In the genomic region with DNA sequence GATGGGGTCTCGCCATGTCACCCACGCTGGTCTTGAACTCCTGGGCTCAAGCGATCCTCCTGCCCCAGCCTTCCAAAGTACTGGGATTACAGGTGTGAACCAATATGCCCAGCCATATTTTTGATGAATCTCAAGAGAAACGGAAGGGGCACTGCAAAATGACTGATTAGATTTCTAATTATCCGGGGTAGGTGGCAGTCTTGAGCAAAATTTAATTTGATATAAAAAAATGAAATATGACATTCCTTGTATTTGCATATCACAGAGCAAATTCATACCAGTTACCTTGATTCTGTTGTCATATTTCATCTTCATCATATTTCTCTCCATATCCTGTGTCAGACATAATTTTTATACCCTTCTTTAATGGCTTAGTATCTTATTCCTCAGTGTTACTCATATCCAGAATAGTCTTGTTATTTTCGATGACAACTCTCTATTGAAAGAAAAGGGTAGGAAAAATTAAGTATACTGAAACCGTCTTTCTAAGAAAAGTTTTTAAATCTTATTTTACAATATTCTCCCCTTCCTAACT, we compare ENCODE assay signal across 23 cellular contexts. TPM values are rescaled to one million over a fixed set of nuclear protein-coding genes. Genes with fewer than 3 reads are reported as not detected.
DNase-seq lines count a peak whose midpoint lies in the region; ATAC-seq, FAIRE-seq and TF ChIP-seq lines count a peak whose summit lies in the region.
"Had no signal": no experiment of that assay in that cellular context is flagged by ENCODE, and none has a peak within 500 bp of the region (broad histone marks: within the 10 kb centered on the region; RNA-seq: fewer than 3 reads in every experiment).

No MANE protein-coding gene starts in this region.

- in situ Hi-C loops in K562 (cut with MboI): no loop called here
- in situ Hi-C loops in G401 (cut with HindIII; ENCODE audit: low sequenced_read_pairs): no loop called here

- no peaks in the 10 kb centered on the region for H4K20me1 ChIP-seq in OCI-LY1 (ENCODE audit: insufficient read depth, low read length)
- no peaks in the 10 kb centered on the region for H4K20me1 ChIP-seq in K562 (replicated peaks; ENCODE audit: control insufficient read depth, insufficient read depth, low read length)

- intact Hi-C loops in K562 (cut with micrococcal nuclease): no loop called here
- intact Hi-C loops in upper lobe of right lung (cut with DNase I): no loop called here

- H3K4me3 Mint-ChIP-seq in HFFc6: no peak overlapping the region
- H3K4me3 Mint-ChIP-seq: CD8-positive, alpha-beta memory T cell; GM23338; IgD-negative memory B cell had no signal

- no peaks in the 10 kb centered on the region for H3K4me1 ChIP-seq in OCI-LY1 (ENCODE audit: insufficient read depth, low read length, severe bottlenecking)
- no peaks in the 10 kb centered on the region for H3K4me1 ChIP-seq in K562 (replicated peaks in 1 of 2; ENCODE audit: control insufficient read depth in 2 of 2, insufficient read depth in 2 of 2, low read length in 2 of 2)
- H3K4me1 ChIP-seq in upper lobe of right lung: no peaks in the 10 kb centered on the region
- H3K4me1 ChIP-seq: BE2C had no signal

- ATAC-seq in K562: no peak
- ATAC-seq in upper lobe of right lung: no peak
- ATAC-seq in HG02571 (IDR thresholded peaks at IDR 0.05; ENCODE audit: unreplicated experiment): no peak
- ATAC-seq: GM23338 had no signal

- TF ChIP-seq EP300 in K562 (IDR thresholded peaks at IDR 0.05; ENCODE audit: low read length): no peak

- H3K27ac Mint-ChIP-seq in HFFc6: no peak overlapping the region
- H3K27ac Mint-ChIP-seq: CD4-positive, CD25-positive, alpha-beta regulatory T cell; GM23338; IgD-negative memory B cell had no signal

- H3F3A ChIP-seq in OCI-LY1 (ENCODE audit: insufficient read depth, low read length): no peaks in the 10 kb centered on the region

- no peak for TF ChIP-seq POLR2A in K562 (conservative IDR thresholded peaks at IDR 0.05)

- FAIRE-seq in K562 (lab: Jason Lieb, UNC): no peak
- FAIRE-seq: A204.1, H54, HTR-8/SVneo had no signal

- TF ChIP-seq CTCF in HFFc6 (IDR thresholded peaks at IDR 0.05) (0 out of 2 replicates have a peak, but pooled peaks have one; percentile 9), OCI-LY1 (IDR thresholded peaks at IDR 0.05; ENCODE audit: low read length) (0 out of 2 replicates have a peak, but pooled peaks have one; percentile 16), K562 (IDR thresholded peaks at IDR 0.05 in 2 of 3, conservative IDR thresholded peaks at IDR 0.05 in 1 of 3; ENCODE audit: insufficient read depth in 2 of 3, low read depth in 1 of 3, low read length in 3 of 3) (no peak), upper lobe of right lung (IDR thresholded peaks at IDR 0.05) (peak; percentile 10)

- H3K9me1 ChIP-seq in K562 (ENCODE audit: control insufficient read depth, insufficient read depth, low read length): no peaks in the 10 kb centered on the region

- H3K27me3 ChIP-seq in OCI-LY1 (ENCODE audit: insufficient read depth, low read length) (no peaks in the 10 kb centered on the region), K562 (ENCODE audit: control insufficient read depth in 2 of 2, insufficient read depth in 2 of 2, low read length in 2 of 2) (no peaks in the 10 kb centered on the region), upper lobe of right lung (no peaks in the 10 kb centered on the region)
- H3K27me3 ChIP-seq: BE2C had no signal

- H3K9ac ChIP-seq in OCI-LY1 (ENCODE audit: low read length) (no peak overlapping the region), K562 (ENCODE audit: insufficient read depth in 1 of 2, low read depth in 2 of 2, low read length in 2 of 2) (no peak overlapping the region)

- H3K9me2 ChIP-seq in OCI-LY1 (ENCODE audit: low read depth, low read length): no peaks in the 10 kb centered on the region

- DNase-seq in HFFc6: no peak
- DNase-seq in K562 (ENCODE audit: extremely low read depth in 1 of 4, low spot score in 3 of 4): no peak
- no peak for DNase-seq in upper lobe of right lung
- DNase-seq in stimulated activated CD8-positive, alpha-beta memory T cell treated with anti-CD3 and anti-CD28 coated beads, Interleukin-4, amount 100 ng/mL, for 48 hours: no peak
- no peak for DNase-seq in G401 (ENCODE audit: low spot score)
- DNase-seq: ACHN; BE2C; C1 segment of cervical spinal cord; CD4-positive, CD25-positive, alpha-beta regulatory T cell; CD8-positive, alpha-beta memory T cell; COR-L47; DMS 273 treated with DMSO at 0.1 percent for 48 hours; DMS53; DND-41; GDM1; HCEC 1CT had no signal

- H3K27ac ChIP-seq in OCI-LY1 (ENCODE audit: low read depth, low read length, poor library complexity, severe bottlenecking) (no peak overlapping the region), K562 (ENCODE audit: extremely low read depth, low read depth, low read length) (no peak overlapping the region), upper lobe of right lung (no peak overlapping the region)

- H3K9me3 Mint-ChIP-seq in HFFc6: peaks cover 13% of the 10 kb centered on the region
- H3K9me3 Mint-ChIP-seq: GM23338 had no signal

- CTCF ChIA-PET in K562 (lab: Yijun Ruan, JAX; ENCODE audit: low intra/inter-chr PET ratio): no interaction called here

- TF ChIP-seq RAD21 in K562 (CRISPR knock-in tag; conservative IDR thresholded peaks at IDR 0.05 in 1 of 2, IDR thresholded peaks at IDR 0.05 in 1 of 2): no peak

- peaks cover 16% of the 10 kb centered on the region; the same call in 1 of the 2 replicates for H3K36me3 Mint-ChIP-seq in HFFc6 (ENCODE audit: low read depth)
- H3K36me3 Mint-ChIP-seq: CD4-positive, CD25-positive, alpha-beta regulatory T cell had no signal

- H3K4me2 ChIP-seq in OCI-LY1 (ENCODE audit: low read length): no peak overlapping the region
- H3K4me2 ChIP-seq in K562 (ENCODE audit: insufficient read depth, low read length): no peak overlapping the region
- H3K4me2 ChIP-seq: GM23338 had no signal

- POLR2A ChIA-PET in K562 (lab: Yijun Ruan, JAX): no interaction called here

- peaks cover 9% of the 10 kb centered on the region; the same call in 1 of the 2 replicates for H3K4me1 Mint-ChIP-seq in HFFc6 (ENCODE audit: low read depth)
- H3K4me1 Mint-ChIP-seq: GM23338 had no signal

- H3K4me3 ChIP-seq in OCI-LY1 (ENCODE audit: low read depth, low read length, poor library complexity, severe bottlenecking) (no peak overlapping the region), K562 (no peak overlapping the region), upper lobe of right lung (no peak overlapping the region)
- H3K4me3 ChIP-seq: GM23338 had no signal

- no TSS peak for BruUV-seq in K562 (replicated peaks; lab: Mats Ljungman, UMichigan)

- H3K79me2 ChIP-seq in OCI-LY1 (ENCODE audit: insufficient read depth, low read length) (no peaks in the 10 kb centered on the region), K562 (ENCODE audit: control insufficient read depth, insufficient read depth, low read length) (no peaks in the 10 kb centered on the region)

- H3K9me3 ChIP-seq in OCI-LY1 (ENCODE audit: low read length) (peaks cover 4% of the 10 kb centered on the region; the same call in 1 of the 2 replicates), K562 (replicated peaks; ENCODE audit: control insufficient read depth, insufficient read depth, low read depth, low read length) (no peaks in the 10 kb centered on the region; the same call in 1 of the 2 replicates), upper lobe of right lung (no peaks in the 10 kb centered on the region)
- H3K9me3 ChIP-seq: BE2C had no signal

- 76% methylated on average over 7 of the region's 7 CpGs for WGBS in K562 (ENCODE audit: insufficient coverage, low coverage, missing lambda C conversion rate)

- H2AFZ ChIP-seq in OCI-LY1 (ENCODE audit: low read length) (no peak overlapping the region), K562 (ENCODE audit: low read depth, low read length) (no peak overlapping the region)
- H2AFZ ChIP-seq: GM23338 had no signal

- H3K36me3 ChIP-seq in OCI-LY1 (ENCODE audit: insufficient read depth, low read length) (no peaks in the 10 kb centered on the region), K562 (ENCODE audit: control insufficient read depth, insufficient read depth, low read length) (no peaks in the 10 kb centered on the region), upper lobe of right lung (no peaks in the 10 kb centered on the region)
- H3K36me3 ChIP-seq: BE2C had no signal

- H3K27me3 Mint-ChIP-seq in HFFc6 (ENCODE audit: insufficient read depth): peaks cover 2% of the 10 kb centered on the region; the same call in 1 of the 2 replicates

TF ChIP-seq in K562, 482 proteins besides CTCF, POLR2A, EP300 and RAD21 (continues in another document):
- no peak for TF ChIP-seq XRCC4 (IDR thresholded peaks at IDR 0.05; ENCODE audit: extremely low read depth, insufficient read depth, insufficient read length)

RNA-seq across cellular contexts. Expression of a gene that starts 30.0 kb away (rescaled TPM):
- total RNA-seq in HFFc6 (2021; fragmentation: NEBNext Ultra II Directional; extraction: Animal tissue kit (Norgen Biotek cat#: 25700)): 1,000 to 10,000 TPM in 1 of 6 experiments, 100 to 1,000 TPM in 5; 820 to 1,001 (median 831) TPM
- total RNA-seq in K562 (2011; cell fraction: chromatin; rRNA removed; ENCODE audit: low replicate concordance): 172 and 408 TPM in 2 replicates
- 188 and 224 TPM in 2 replicates for total RNA-seq in K562 (2011; cell fraction: nucleolus; rRNA removed)
- 397 and 411 TPM in 2 replicates for total RNA-seq in K562 (2011; cell fraction: nucleoplasm; rRNA removed)
- total RNA-seq in K562 (2014; rRNA removed) (96.7 and 123 TPM in 2 replicates), K562 (2014; rRNA removed; fragmentation: Illumina TruSeq; extraction: Trizol) (116 and 139 TPM in 2 replicates), K562 (2015; rRNA removed; fragmentation: Illumina TruSeq; extraction: Trizol) (67.3 and 73.0 TPM in 2 replicates), K562 (2021) (228 and 238 TPM in 2 replicates), upper lobe of right lung (275 TPM)
- polyA plus RNA-seq in K562 (2011; rRNA removed) (144 and 147 TPM in 2 replicates), K562 (2014; fragmentation: Illumina TruSeq; extraction: Trizol) (217 and 248 TPM in 2 replicates), K562 (2014; fragmentation: Nextera tagmentation; extraction: Ambion mirVana) (10 to 100 TPM; 75.8 to 90.3 TPM), K562 (2014; rRNA removed) (141 and 151 TPM in 2 replicates)
- polyA plus RNA-seq in K562 (2011; cell fraction: cytosol; rRNA removed): 58.0 and 129 TPM in 2 replicates
- 49.3 and 111 TPM in 2 replicates for polyA plus RNA-seq in K562 (2011; cell fraction: nucleus; rRNA removed)
- polyA plus RNA-seq in K562 (2012): 173 and 413 TPM in 2 replicates
- 151 and 172 TPM in 2 replicates for polyA minus RNA-seq in K562 (2011; rRNA and poly(A)+ RNA removed)
- 70.4 and 76.7 TPM in 2 replicates for polyA minus RNA-seq in K562 (2011; cell fraction: cytosol; rRNA and poly(A)+ RNA removed)
- 45.9 and 84.7 TPM in 2 replicates for polyA minus RNA-seq in K562 (2011; cell fraction: nucleus; rRNA and poly(A)+ RNA removed)
- 80.7 and 110 TPM in 2 replicates for total RNA-seq in G401 (2014; rRNA removed; shearing (Covaris generic))

Comparison
In these comparisons a context has a peak if more than half of its experiments do, and no peak if none do; other contexts are left out.
1. CTCF ChIP-seq: peak in HFFc6 (single experiment), OCI-LY1 (single experiment) and upper lobe of right lung (single experiment); none in K562 (0 of 3).